In genomic region chr1:43954036-43954435, GRCh38 we compare ENCODE assay signal across 13 cellular contexts. TPM values are rescaled to one million over a fixed set of nuclear protein-coding genes. Genes with fewer than 3 reads are reported as not detected.
DNase-seq lines count a peak whose midpoint lies in the region; ATAC-seq and TF ChIP-seq lines count a peak whose summit lies in the region.
"Had no signal": no experiment of that assay in that cellular context is flagged by ENCODE, and none has a peak within 500 bp of the region (broad histone marks: within the 10 kb centered on the region; RNA-seq: fewer than 3 reads in every experiment).

No MANE protein-coding gene starts in this region.

- TF ChIP-seq POLR2A in prostate gland (IDR thresholded peaks at IDR 0.05): no peak

- intact Hi-C loops in posterior cingulate gyrus (cut with DNase I): no loop called here
- intact Hi-C loops in prostate gland (cut with DNase I): no loop called here
- intact Hi-C loops in mucosa of descending colon (cut with DNase I, micrococcal nuclease): no loop called here

- H3K4me3 ChIP-seq in prostate gland (no peak overlapping the region), mucosa of descending colon (no peak overlapping the region)
- H3K4me3 ChIP-seq: Peyer's patch had no signal

- H3K27ac ChIP-seq in prostate gland: no peak overlapping the region
- H3K27ac ChIP-seq: Peyer's patch had no signal

- no peaks in the 10 kb centered on the region for H3K27me3 ChIP-seq in prostate gland (replicated peaks; ENCODE audit: insufficient read depth)
- H3K27me3 ChIP-seq: Peyer's patch had no signal

- no peak for TF ChIP-seq CTCF in prostate gland (IDR thresholded peaks at IDR 0.05)
- TF ChIP-seq CTCF in mucosa of descending colon (IDR thresholded peaks at IDR 0.05): no peak

- peak in 47 of 58 donors; percentile 21 to 94 (median 76) for DNase-seq in anterior cingulate cortex (lab: John Stamatoyannopoulos, UW)
- DNase-seq in hypothalamus (lab: John Stamatoyannopoulos, UW): peak in 40 of 51 donors; percentile 15 to 93 (median 72)
- DNase-seq in posterior cingulate gyrus: peak; percentile 66 to 98 (median 84)
- no peak for DNase-seq in prostate gland (ENCODE audit: low spot score)
- no peak for DNase-seq in mucosa of descending colon
- no peak for DNase-seq in DMS53 (lab: John Stamatoyannopoulos, UW)
- DNase-seq: DMS 273 treated with DMSO at 0.1 percent for 48 hours, EL, NCI-H1105 treated with DMSO at 0.1 percent for 48 hours, NCI-H187 treated with DMSO at 0.1 percent for 48 hours, Peyer's patch, SHP77 had no signal

- H3K9me3 ChIP-seq in prostate gland: no peaks in the 10 kb centered on the region
- no peaks in the 10 kb centered on the region for H3K9me3 ChIP-seq in mucosa of descending colon
- H3K9me3 ChIP-seq: Peyer's patch had no signal

- H3K36me3 ChIP-seq in prostate gland (peaks cover 0 to 8% of the 10 kb centered on the region in 2 donors), mucosa of descending colon (ENCODE audit: low read depth) (no peaks in the 10 kb centered on the region)

- H3K4me1 ChIP-seq in prostate gland (replicated peaks) (peaks cover under 1% of the 10 kb centered on the region), mucosa of descending colon (ENCODE audit: low read depth) (no peaks in the 10 kb centered on the region)
- H3K4me1 ChIP-seq: Peyer's patch had no signal

- ATAC-seq in mucosa of descending colon: no peak
- no peak for ATAC-seq in activated CD4-positive, CD25-positive, alpha-beta regulatory T cell treated with anti-CD3 and anti-CD28 coated beads, Interleukin-2, amount 50 U/mL, for 24 hours

- WGBS in prostate gland: 93% methylated on average over 5 of the region's 5 CpGs

RNA-seq across cellular contexts. Expression of gene IPO13, which starts 7.3 kb away (rescaled TPM):
- total RNA-seq in prostate gland (10 to 100 TPM; 27.7 to 55.7 TPM), mucosa of descending colon (10 to 100 TPM; 21.5 to 32.6 (median 22.3) TPM)

RNA-seq across cellular contexts. Expression of gene DPH2, which starts 15.8 kb away (rescaled TPM):
- total RNA-seq in prostate gland: 10 to 100 TPM; 25.4 to 31.1 TPM
- total RNA-seq in mucosa of descending colon: 10 to 100 TPM; 16.5 to 23.3 (median 17.9) TPM

RNA-seq across cellular contexts. Expression of gene ARTN, which starts 20.4 kb away (rescaled TPM):
- total RNA-seq in prostate gland: 1 to 10 TPM; 4.1 to 5.4 TPM
- total RNA-seq in mucosa of descending colon: 10 to 100 TPM in 1 of 3 donors, 1 to 10 TPM in 2; 6.9 to 14.2 (median 7.4) TPM

RNA-seq across cellular contexts. Expression of gene ATP6V0B, which starts 20.7 kb away (rescaled TPM):
- total RNA-seq in prostate gland (100 to 1,000 TPM; 180 to 245 TPM), mucosa of descending colon (100 to 1,000 TPM; 116 to 184 (median 158) TPM)

RNA-seq across cellular contexts. Expression of gene B4GALT2, which starts 25.0 kb away (rescaled TPM):
- total RNA-seq in prostate gland: 10 to 100 TPM; 34.8 to 63.9 TPM
- 10 to 100 TPM; 20.0 to 33.6 (median 28.1) TPM for total RNA-seq in mucosa of descending colon

Comparison
In these comparisons a context has a peak if more than half of its experiments do, and no peak if none do; other contexts are left out.
1. DNase-seq: peak in anterior cingulate cortex (47 of 58), hypothalamus (40 of 51) and posterior cingulate gyrus (10 of 10); none in prostate gland (single experiment), mucosa of descending colon (0 of 3) and DMS53 (single experiment).